1 cellular context compared by ENCODE assay signal in genomic region chr1:235074335-235075120, GRCh38.
TF ChIP-seq lines count a peak whose summit lies in the region.

No MANE protein-coding gene starts in this region.

TF ChIP-seq in HepG2, 621 proteins besides CTCF, POLR2A, EP300 and RAD21 (continued from another document and continues in another):
- no peak for TF ChIP-seq ZNF407 (CRISPR knock-in tag; IDR thresholded peaks at IDR 0.05; ENCODE audit: not compliant biosample characterization)
- no peak for TF ChIP-seq PHF5A (CRISPR knock-in tag; IDR thresholded peaks at IDR 0.05; ENCODE audit: low read depth, unreplicated experiment)
- TF ChIP-seq ZNF557 (CRISPR knock-in tag; IDR thresholded peaks at IDR 0.05), result no peak
- TF ChIP-seq ZNF441 (CRISPR knock-in tag; IDR thresholded peaks at IDR 0.05; ENCODE audit: borderline replicate concordance), result no peak
- no peak; a peak in 1 of 4 replicates for TF ChIP-seq KLF16 (CRISPR knock-in tag; IDR thresholded peaks at IDR 0.05)
- no peak for TF ChIP-seq NFYC (CRISPR knock-in tag; IDR thresholded peaks at IDR 0.05)
- TF ChIP-seq ZBTB10 (CRISPR knock-in tag; IDR thresholded peaks at IDR 0.05; ENCODE audit: borderline replicate concordance), result no peak
- 0 out of 2 replicates have a peak, but pooled peaks have one; percentile 9 for TF ChIP-seq GATA4 (IDR thresholded peaks at IDR 0.05; ENCODE audit: borderline replicate concordance, low read depth)
- no peak for TF ChIP-seq SMARCE1 (IDR thresholded peaks at IDR 0.05; ENCODE audit: borderline replicate concordance)
- TF ChIP-seq HCFC1 (IDR thresholded peaks at IDR 0.05; ENCODE audit: low read depth, low read length), result no peak
- no peak for TF ChIP-seq RNF219 (CRISPR knock-in tag; IDR thresholded peaks at IDR 0.05)
- 0 out of 2 replicates have a peak, but pooled peaks have one; percentile 35 for TF ChIP-seq TGIF2 (CRISPR knock-in tag; IDR thresholded peaks at IDR 0.05)
- TF ChIP-seq ZNF232 (CRISPR knock-in tag; IDR thresholded peaks at IDR 0.05; ENCODE audit: borderline replicate concordance), result peak; percentile 21; the same call in 1 of the 2 replicates
- TF ChIP-seq MAX (IDR thresholded peaks at IDR 0.05), result no peak
- TF ChIP-seq GLI4 (CRISPR knock-in tag; IDR thresholded peaks at IDR 0.05; ENCODE audit: borderline replicate concordance), result no peak
- TF ChIP-seq CENPBD1 (CRISPR knock-in tag; IDR thresholded peaks at IDR 0.05; ENCODE audit: borderline replicate concordance, low read depth), result no peak
- peak; percentile 28; the same call in 1 of the 2 replicates for TF ChIP-seq AHDC1 (CRISPR knock-in tag; IDR thresholded peaks at IDR 0.05; ENCODE audit: borderline replicate concordance)
- no peak for TF ChIP-seq ZNF10 (CRISPR knock-in tag; IDR thresholded peaks at IDR 0.05; ENCODE audit: borderline replicate concordance, low read depth)
- TF ChIP-seq ZC3H4 (CRISPR knock-in tag; IDR thresholded peaks at IDR 0.05; ENCODE audit: borderline replicate concordance), result no peak; the same call in 1 of the 2 replicates
- TF ChIP-seq HNRNPH1 (optimal IDR thresholded peaks at IDR 0.05; ENCODE audit: low read depth, low read length), result no peak
- no peak; the same call in 1 of the 2 replicates for TF ChIP-seq PAXIP1 (CRISPR knock-in tag; conservative IDR thresholded peaks at IDR 0.05)
- TF ChIP-seq SIN3A (IDR thresholded peaks at IDR 0.05; ENCODE audit: borderline replicate concordance, low read depth, low read length), result no peak
- 0 out of 2 replicates have a peak, but pooled peaks have one; percentile 57 for TF ChIP-seq HOXD1 (CRISPR knock-in tag; IDR thresholded peaks at IDR 0.05)
